Comparison of ENCODE assay signal across 12 cellular contexts in genomic region chr5:123125172-123125508, GRCh38. TPM values are rescaled to one million over a fixed set of nuclear protein-coding genes. Genes with fewer than 3 reads are reported as not detected.
DNase-seq lines count a peak whose midpoint lies in the region; ATAC-seq and TF ChIP-seq lines count a peak whose summit lies in the region.
"Had no signal": no experiment of that assay in that cellular context is flagged by ENCODE, and none has a peak within 500 bp of the region (broad histone marks: within the 10 kb centered on the region; RNA-seq: fewer than 3 reads in every experiment).

No MANE protein-coding gene starts in this region.

- POLR2A ChIA-PET in RWPE1 (lab: Yijun Ruan, JAX; ENCODE audit: low non-redundant PET) = no interaction called here

- intact Hi-C loops in activated CD4-positive, alpha-beta T cell treated with anti-CD3 and anti-CD28 coated beads, Interleukin-2, amount 10 ng/mL, durations not matched to agents 24 days and 14 days (cut with micrococcal nuclease) = no loop called here

- no peak overlapping the region for H3K27ac Mint-ChIP-seq in activated CD4-positive, alpha-beta T cell treated with anti-CD3 and anti-CD28 coated beads, Interleukin-2, amount 10 ng/mL, durations not matched to agents 24 days and 14 days
- H3K27ac Mint-ChIP-seq: B cell, mesothelial cell of epicardium had no signal

- H3K27me3 Mint-ChIP-seq in activated CD4-positive, alpha-beta T cell treated with anti-CD3 and anti-CD28 coated beads, Interleukin-2, amount 10 ng/mL, durations not matched to agents 24 days and 14 days = peaks cover 9% of the 10 kb centered on the region

- CTCF ChIA-PET in RWPE1 (lab: Yijun Ruan, JAX) = no interaction called here

- H3K4me3 Mint-ChIP-seq in activated CD4-positive, alpha-beta T cell treated with anti-CD3 and anti-CD28 coated beads, Interleukin-2, amount 10 ng/mL, durations not matched to agents 24 days and 14 days = no peak overlapping the region
- H3K4me3 Mint-ChIP-seq: B cell, mesothelial cell of epicardium had no signal

- DNase-seq in A172 (ENCODE audit: low spot score) = peak; percentile 12
- peak; percentile 93 for DNase-seq in H4 (ENCODE audit: low spot score)
- DNase-seq in RWPE1 (ENCODE audit: low spot score) = peak; percentile 31
- peak; percentile 31 for DNase-seq in foreskin melanocyte
- DNase-seq in NCI-H2196 treated with DMSO at 0.1 percent for 48 hours (lab: John Stamatoyannopoulos, UW; ENCODE audit: unreplicated experiment) = no peak
- DNase-seq in activated CD4-positive, alpha-beta T cell treated with anti-CD3 and anti-CD28 coated beads, Interleukin-2, amount 10 ng/mL, durations not matched to agents 24 days and 14 days = no peak
- DNase-seq: transverse colon had no signal

- no peak for ATAC-seq in HG02973 (IDR thresholded peaks at IDR 0.05; ENCODE audit: unreplicated experiment)
- no peak for ATAC-seq in HG02840 (IDR thresholded peaks at IDR 0.05; ENCODE audit: low FRiP score, unreplicated experiment)

- TF ChIP-seq CTCF in RWPE1 (conservative IDR thresholded peaks at IDR 0.05; ENCODE audit: low read depth) = no peak

- H3K36me3 Mint-ChIP-seq in activated CD4-positive, alpha-beta T cell treated with anti-CD3 and anti-CD28 coated beads, Interleukin-2, amount 10 ng/mL, durations not matched to agents 24 days and 14 days (ENCODE audit: low read depth) = no peaks in the 10 kb centered on the region

- no peaks in the 10 kb centered on the region for H3K9me3 Mint-ChIP-seq in activated CD4-positive, alpha-beta T cell treated with anti-CD3 and anti-CD28 coated beads, Interleukin-2, amount 10 ng/mL, durations not matched to agents 24 days and 14 days

- no peaks in the 10 kb centered on the region for H3K4me1 Mint-ChIP-seq in activated CD4-positive, alpha-beta T cell treated with anti-CD3 and anti-CD28 coated beads, Interleukin-2, amount 10 ng/mL, durations not matched to agents 24 days and 14 days
- H3K4me1 Mint-ChIP-seq: B cell had no signal

- no peak overlapping the region for H3K27ac ChIP-seq in RWPE1
- H3K27ac ChIP-seq: parathyroid adenoma had no signal

RNA-seq across cellular contexts. Expression of gene PRDM6, which starts 36.1 kb away (rescaled TPM):
- 0.02 and 0.22 TPM in 2 replicates for total RNA-seq in A172 (2014; rRNA removed; shearing (Covaris generic))
- total RNA-seq in H4 (2014; rRNA removed; shearing (Covaris generic)) = 0.04 TPM in 1 of 2 replicates, not detected in the other
- total RNA-seq in activated CD4-positive, alpha-beta T cell treated with anti-CD3 and anti-CD28 coated beads, Interleukin-2, amount 10 ng/mL, durations not matched to agents 24 days and 14 days = not detected in 2 replicates
- total RNA-seq: B cell had no signal

Comparison
In these comparisons a context has a peak if more than half of its experiments do, and no peak if none do; other contexts are left out.
1. DNase-seq: peak in A172 (single experiment), H4 (single experiment), RWPE1 (single experiment) and foreskin melanocyte (single experiment); none in NCI-H2196 treated with DMSO at 0.1 percent for 48 hours (single experiment) and activated CD4-positive, alpha-beta T cell treated with anti-CD3 and anti-CD28 coated beads, Interleukin-2, amount 10 ng/mL, durations not matched to agents 24 days and 14 days (single experiment).